Comparison of ENCODE assay signal across 2 cellular contexts in genomic region chr2:20619624-20620024, GRCh38.
TF ChIP-seq lines count a peak whose summit lies in the region.

No MANE protein-coding gene starts in this region.

TF ChIP-seq in liver, 16 proteins besides CTCF, POLR2A, EP300 and RAD21:
- TF ChIP-seq GABPA (IDR thresholded peaks at IDR 0.05 in 1 of 2, conservative IDR thresholded peaks at IDR 0.05 in 1 of 2) (no peak), SP1 (IDR thresholded peaks at IDR 0.05) (no peak), FOXA1 (IDR thresholded peaks at IDR 0.05) (no peak), RXRA (IDR thresholded peaks at IDR 0.05) (no peak), EGR1 (IDR thresholded peaks at IDR 0.05; ENCODE audit: low read depth in 2 of 2) (no peak), TAF1 (conservative IDR thresholded peaks at IDR 0.05) (no peak), HNF4A (conservative IDR thresholded peaks at IDR 0.05) (no peak), JUND (IDR thresholded peaks at IDR 0.05) (no peak), NR2F2 (IDR thresholded peaks at IDR 0.05) (no peak), FOXA2 (IDR thresholded peaks at IDR 0.05) (no peak), ATF3 (IDR thresholded peaks at IDR 0.05) (no peak), HNF4G (IDR thresholded peaks at IDR 0.05) (no peak)
- TF ChIP-seq, protein P1, sequence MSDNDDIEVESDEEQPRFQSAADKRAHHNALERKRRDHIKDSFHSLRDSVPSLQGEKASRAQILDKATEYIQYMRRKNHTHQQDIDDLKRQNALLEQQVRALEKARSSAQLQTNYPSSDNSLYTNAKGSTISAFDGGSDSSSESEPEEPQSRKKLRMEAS (IDR thresholded peaks at IDR 0.05): no peak
- TF ChIP-seq, protein P2, sequence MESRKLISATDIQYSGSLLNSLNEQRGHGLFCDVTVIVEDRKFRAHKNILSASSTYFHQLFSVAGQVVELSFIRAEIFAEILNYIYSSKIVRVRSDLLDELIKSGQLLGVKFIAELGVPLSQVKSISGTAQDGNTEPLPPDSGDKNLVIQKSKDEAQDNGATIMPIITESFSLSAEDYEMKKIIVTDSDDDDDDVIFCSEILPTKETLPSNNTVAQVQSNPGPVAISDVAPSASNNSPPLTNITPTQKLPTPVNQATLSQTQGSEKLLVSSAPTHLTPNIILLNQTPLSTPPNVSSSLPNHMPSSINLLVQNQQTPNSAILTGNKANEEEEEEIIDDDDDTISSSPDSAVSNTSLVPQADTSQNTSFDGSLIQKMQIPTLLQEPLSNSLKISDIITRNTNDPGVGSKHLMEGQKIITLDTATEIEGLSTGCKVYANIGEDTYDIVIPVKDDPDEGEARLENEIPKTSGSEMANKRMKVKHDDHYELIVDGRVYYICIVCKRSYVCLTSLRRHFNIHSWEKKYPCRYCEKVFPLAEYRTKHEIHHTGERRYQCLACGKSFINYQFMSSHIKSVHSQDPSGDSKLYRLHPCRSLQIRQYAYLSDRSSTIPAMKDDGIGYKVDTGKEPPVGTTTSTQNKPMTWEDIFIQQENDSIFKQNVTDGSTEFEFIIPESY (IDR thresholded peaks at IDR 0.05): no peak

TF ChIP-seq in HepG2, 621 proteins besides CTCF, POLR2A, EP300 and RAD21:
- TF ChIP-seq FLYWCH1 (CRISPR knock-in tag; IDR thresholded peaks at IDR 0.05): no peak
- TF ChIP-seq ATF7-NPFF (CRISPR knock-in tag; IDR thresholded peaks at IDR 0.05; ENCODE audit: low read depth): no peak
- no peak for TF ChIP-seq CBFB (CRISPR knock-in tag; IDR thresholded peaks at IDR 0.05)
- no peak for TF ChIP-seq MTA3 (CRISPR knock-in tag; IDR thresholded peaks at IDR 0.05)
- no peak for TF ChIP-seq NFATC3 (CRISPR knock-in tag; IDR thresholded peaks at IDR 0.05)
- TF ChIP-seq ZNF260 (CRISPR knock-in tag; IDR thresholded peaks at IDR 0.05; ENCODE audit: borderline replicate concordance, low read depth): no peak
- TF ChIP-seq ZBTB26 (CRISPR knock-in tag; IDR thresholded peaks at IDR 0.05; ENCODE audit: borderline replicate concordance): no peak
